Comparison of ENCODE assay signal across 1 cellular context in genomic region chr6:131627724-131628682, GRCh38.
TF ChIP-seq lines count a peak whose summit lies in the region.

A gene with protein sequence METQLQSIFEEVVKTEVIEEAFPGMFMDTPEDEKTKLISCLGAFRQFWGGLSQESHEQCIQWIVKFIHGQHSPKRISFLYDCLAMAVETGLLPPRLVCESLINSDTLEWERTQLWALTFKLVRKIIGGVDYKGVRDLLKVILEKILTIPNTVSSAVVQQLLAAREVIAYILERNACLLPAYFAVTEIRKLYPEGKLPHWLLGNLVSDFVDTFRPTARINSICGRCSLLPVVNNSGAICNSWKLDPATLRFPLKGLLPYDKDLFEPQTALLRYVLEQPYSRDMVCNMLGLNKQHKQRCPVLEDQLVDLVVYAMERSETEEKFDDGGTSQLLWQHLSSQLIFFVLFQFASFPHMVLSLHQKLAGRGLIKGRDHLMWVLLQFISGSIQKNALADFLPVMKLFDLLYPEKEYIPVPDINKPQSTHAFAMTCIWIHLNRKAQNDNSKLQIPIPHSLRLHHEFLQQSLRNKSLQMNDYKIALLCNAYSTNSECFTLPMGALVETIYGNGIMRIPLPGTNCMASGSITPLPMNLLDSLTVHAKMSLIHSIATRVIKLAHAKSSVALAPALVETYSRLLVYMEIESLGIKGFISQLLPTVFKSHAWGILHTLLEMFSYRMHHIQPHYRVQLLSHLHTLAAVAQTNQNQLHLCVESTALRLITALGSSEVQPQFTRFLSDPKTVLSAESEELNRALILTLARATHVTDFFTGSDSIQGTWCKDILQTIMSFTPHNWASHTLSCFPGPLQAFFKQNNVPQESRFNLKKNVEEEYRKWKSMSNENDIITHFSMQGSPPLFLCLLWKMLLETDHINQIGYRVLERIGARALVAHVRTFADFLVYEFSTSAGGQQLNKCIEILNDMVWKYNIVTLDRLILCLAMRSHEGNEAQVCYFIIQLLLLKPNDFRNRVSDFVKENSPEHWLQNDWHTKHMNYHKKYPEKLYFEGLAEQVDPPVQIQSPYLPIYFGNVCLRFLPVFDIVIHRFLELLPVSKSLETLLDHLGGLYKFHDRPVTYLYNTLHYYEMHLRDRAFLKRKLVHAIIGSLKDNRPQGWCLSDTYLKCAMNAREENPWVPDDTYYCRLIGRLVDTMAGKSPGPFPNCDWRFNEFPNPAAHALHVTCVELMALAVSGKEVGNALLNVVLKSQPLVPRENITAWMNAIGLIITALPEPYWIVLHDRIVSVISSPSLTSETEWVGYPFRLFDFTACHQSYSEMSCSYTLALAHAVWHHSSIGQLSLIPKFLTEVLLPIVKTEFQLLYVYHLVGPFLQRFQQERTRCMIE (N-terminal part only) (minus strand): TSS chr6:131628242. CDS start chr6:131628049, 193 bp downstream.

TF ChIP-seq in K562, 482 proteins besides CTCF, POLR2A, EP300 and RAD21 (continued from another document and continues in another):
- TF ChIP-seq MITF (IDR thresholded peaks at IDR 0.05), result peak; percentile 33; the same call in 1 of the 2 replicates
- peak; percentile 71 for TF ChIP-seq ADNP (tag; IDR thresholded peaks at IDR 0.05)
- TF ChIP-seq, protein P1, sequence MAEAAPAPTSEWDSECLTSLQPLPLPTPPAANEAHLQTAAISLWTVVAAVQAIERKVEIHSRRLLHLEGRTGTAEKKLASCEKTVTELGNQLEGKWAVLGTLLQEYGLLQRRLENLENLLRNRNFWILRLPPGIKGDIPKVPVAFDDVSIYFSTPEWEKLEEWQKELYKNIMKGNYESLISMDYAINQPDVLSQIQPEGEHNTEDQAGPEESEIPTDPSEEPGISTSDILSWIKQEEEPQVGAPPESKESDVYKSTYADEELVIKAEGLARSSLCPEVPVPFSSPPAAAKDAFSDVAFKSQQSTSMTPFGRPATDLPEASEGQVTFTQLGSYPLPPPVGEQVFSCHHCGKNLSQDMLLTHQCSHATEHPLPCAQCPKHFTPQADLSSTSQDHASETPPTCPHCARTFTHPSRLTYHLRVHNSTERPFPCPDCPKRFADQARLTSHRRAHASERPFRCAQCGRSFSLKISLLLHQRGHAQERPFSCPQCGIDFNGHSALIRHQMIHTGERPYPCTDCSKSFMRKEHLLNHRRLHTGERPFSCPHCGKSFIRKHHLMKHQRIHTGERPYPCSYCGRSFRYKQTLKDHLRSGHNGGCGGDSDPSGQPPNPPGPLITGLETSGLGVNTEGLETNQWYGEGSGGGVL (CRISPR knock-in tag; IDR thresholded peaks at IDR 0.05), result no peak
- TF ChIP-seq NCOA4 (IDR thresholded peaks at IDR 0.05; ENCODE audit: partially characterized antibody), result no peak
- TF ChIP-seq EWSR1 (IDR thresholded peaks at IDR 0.05; ENCODE audit: borderline replicate concordance, low read depth, partially characterized antibody), result no peak
- no peak for TF ChIP-seq ZNF133 (CRISPR knock-in tag; IDR thresholded peaks at IDR 0.05)
- no peak; the same call in none of the 2 replicates for TF ChIP-seq ZNF24 (IDR thresholded peaks at IDR 0.05)
- no peak for TF ChIP-seq BRCA1 (IDR thresholded peaks at IDR 0.05)
- no peak for TF ChIP-seq BRCA1 (CRISPR knock-in tag; IDR thresholded peaks at IDR 0.05)
- TF ChIP-seq ZNF740 (CRISPR knock-in tag; IDR thresholded peaks at IDR 0.05), result peak; percentile 54; the same call in 1 of the 2 replicates
- no peak for TF ChIP-seq ZNF740 (tag; IDR thresholded peaks at IDR 0.05)
- TF ChIP-seq ZNF277 (CRISPR knock-in tag; IDR thresholded peaks at IDR 0.05; ENCODE audit: borderline replicate concordance), result no peak
- TF ChIP-seq, protein P2, sequence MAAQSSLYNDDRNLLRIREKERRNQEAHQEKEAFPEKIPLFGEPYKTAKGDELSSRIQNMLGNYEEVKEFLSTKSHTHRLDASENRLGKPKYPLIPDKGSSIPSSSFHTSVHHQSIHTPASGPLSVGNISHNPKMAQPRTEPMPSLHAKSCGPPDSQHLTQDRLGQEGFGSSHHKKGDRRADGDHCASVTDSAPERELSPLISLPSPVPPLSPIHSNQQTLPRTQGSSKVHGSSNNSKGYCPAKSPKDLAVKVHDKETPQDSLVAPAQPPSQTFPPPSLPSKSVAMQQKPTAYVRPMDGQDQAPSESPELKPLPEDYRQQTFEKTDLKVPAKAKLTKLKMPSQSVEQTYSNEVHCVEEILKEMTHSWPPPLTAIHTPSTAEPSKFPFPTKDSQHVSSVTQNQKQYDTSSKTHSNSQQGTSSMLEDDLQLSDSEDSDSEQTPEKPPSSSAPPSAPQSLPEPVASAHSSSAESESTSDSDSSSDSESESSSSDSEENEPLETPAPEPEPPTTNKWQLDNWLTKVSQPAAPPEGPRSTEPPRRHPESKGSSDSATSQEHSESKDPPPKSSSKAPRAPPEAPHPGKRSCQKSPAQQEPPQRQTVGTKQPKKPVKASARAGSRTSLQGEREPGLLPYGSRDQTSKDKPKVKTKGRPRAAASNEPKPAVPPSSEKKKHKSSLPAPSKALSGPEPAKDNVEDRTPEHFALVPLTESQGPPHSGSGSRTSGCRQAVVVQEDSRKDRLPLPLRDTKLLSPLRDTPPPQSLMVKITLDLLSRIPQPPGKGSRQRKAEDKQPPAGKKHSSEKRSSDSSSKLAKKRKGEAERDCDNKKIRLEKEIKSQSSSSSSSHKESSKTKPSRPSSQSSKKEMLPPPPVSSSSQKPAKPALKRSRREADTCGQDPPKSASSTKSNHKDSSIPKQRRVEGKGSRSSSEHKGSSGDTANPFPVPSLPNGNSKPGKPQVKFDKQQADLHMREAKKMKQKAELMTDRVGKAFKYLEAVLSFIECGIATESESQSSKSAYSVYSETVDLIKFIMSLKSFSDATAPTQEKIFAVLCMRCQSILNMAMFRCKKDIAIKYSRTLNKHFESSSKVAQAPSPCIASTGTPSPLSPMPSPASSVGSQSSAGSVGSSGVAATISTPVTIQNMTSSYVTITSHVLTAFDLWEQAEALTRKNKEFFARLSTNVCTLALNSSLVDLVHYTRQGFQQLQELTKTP (IDR thresholded peaks at IDR 0.05; ENCODE audit: low read depth in 1 of 2, partially characterized antibody in 2 of 2), result peak in 1 of 2 experiments; percentile 64
- TF ChIP-seq BMI1 (IDR thresholded peaks at IDR 0.05; ENCODE audit: low read length), result peak; percentile 42; the same call in 1 of the 2 replicates
- TF ChIP-seq KLF1 (tag; IDR thresholded peaks at IDR 0.05), result peak; percentile 75; the same call in 1 of the 2 replicates
- TF ChIP-seq, protein P3, sequence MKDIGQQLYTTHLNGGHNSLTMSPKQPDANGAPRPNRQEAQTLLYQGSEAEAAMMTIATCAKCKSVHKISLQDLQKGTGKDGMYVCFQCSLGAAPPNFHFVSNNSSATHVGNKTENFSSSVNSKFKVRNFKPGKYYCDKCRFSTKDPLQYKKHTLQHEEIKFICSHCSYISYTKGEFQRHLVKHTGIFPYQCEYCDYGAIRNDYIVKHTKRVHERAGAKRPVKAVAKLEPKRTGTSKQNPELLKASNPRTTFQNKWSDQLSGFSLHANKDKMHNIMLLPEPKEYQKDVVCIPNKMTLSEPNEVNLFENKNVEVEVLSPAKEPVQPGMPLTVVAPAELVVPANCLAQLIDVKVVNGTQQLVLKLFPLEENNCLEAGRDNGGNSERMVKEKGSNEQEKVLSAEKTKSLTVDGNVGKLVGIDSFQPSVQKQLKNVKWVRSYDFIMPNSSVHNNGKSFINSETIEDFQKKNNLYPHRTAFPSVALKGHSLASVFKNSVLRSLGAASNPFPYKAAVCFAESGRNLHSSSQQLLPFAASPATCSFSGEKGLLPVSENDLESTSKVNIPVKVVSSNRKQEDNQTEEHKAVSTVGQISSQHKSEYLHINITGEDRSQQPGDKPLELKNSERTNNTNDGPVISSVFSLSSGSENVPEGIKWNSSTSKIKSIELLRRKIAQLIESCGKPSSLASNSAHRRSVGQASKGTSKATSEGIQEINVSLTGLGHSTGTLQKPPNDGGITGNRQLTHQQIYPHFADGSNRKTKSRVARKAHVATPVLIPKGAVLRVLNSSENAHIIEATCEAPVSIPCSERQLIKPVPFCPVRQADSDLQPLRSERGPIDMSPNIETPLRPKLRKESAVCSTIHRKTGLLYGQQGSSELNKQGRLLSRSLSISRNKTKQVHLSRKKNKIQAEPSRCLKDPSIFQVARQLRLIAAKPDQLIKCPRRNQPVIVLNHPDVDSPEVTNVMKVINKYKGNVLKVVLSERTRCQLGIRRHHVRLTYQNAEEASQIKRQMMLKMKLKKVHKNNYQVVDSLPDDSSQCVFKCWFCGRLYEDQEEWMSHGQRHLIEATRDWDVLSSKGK (CRISPR knock-in tag; IDR thresholded peaks at IDR 0.05), result no peak
- TF ChIP-seq MEF2D (tag; conservative IDR thresholded peaks at IDR 0.05; ENCODE audit: low read depth), result 0 out of 2 replicates have a peak, but pooled peaks have one; percentile 41
- TF ChIP-seq POU5F1 (IDR thresholded peaks at IDR 0.05; ENCODE audit: borderline replicate concordance, low read depth, low read length, partially characterized antibody), result peak; percentile 46
- peak; percentile 81 to 83; a peak in 3 of 4 replicates for TF ChIP-seq TBL1XR1 (IDR thresholded peaks at IDR 0.05; ENCODE audit: low read length in 2 of 2)
- TF ChIP-seq ZNF655 (CRISPR knock-in tag; IDR thresholded peaks at IDR 0.05), result no peak
- no peak for TF ChIP-seq USF2 (CRISPR knock-in tag; IDR thresholded peaks at IDR 0.05)
- TF ChIP-seq SMAD2 (IDR thresholded peaks at IDR 0.05; ENCODE audit: low read depth, low read length), result no peak
- peak in 1 of 2 experiments; percentile 94; a peak in 2 of 4 replicates for TF ChIP-seq ZNF639 (CRISPR knock-in tag; conservative IDR thresholded peaks at IDR 0.05 in 1 of 2, IDR thresholded peaks at IDR 0.05 in 1 of 2)
- TF ChIP-seq HMGN3 (IDR thresholded peaks at IDR 0.05; ENCODE audit: borderline replicate concordance, extremely low read depth, insufficient read length, low read depth, low read length), result peak; percentile 82
- peak; percentile 39 to 81; a peak in 3 of 4 replicates for TF ChIP-seq RCOR1 (IDR thresholded peaks at IDR 0.05; ENCODE audit: borderline replicate concordance in 1 of 2, low read depth in 2 of 2, low read length in 2 of 2)
- TF ChIP-seq ZBED1 (IDR thresholded peaks at IDR 0.05), result peak; percentile 70; the same call in 1 of the 2 replicates
- TF ChIP-seq TSC22D4 (tag; IDR thresholded peaks at IDR 0.05), result no peak
- TF ChIP-seq RHOXF2B (CRISPR knock-in tag; conservative IDR thresholded peaks at IDR 0.05), result peak; percentile 18; the same call in 1 of the 2 replicates
- TF ChIP-seq MAFG (tag; conservative IDR thresholded peaks at IDR 0.05), result no peak
- TF ChIP-seq KLF10 (CRISPR knock-in tag; IDR thresholded peaks at IDR 0.05), result no peak
- TF ChIP-seq ZNF232 (CRISPR knock-in tag; IDR thresholded peaks at IDR 0.05), result peak; percentile 74; the same call in 1 of the 2 replicates
- peak; percentile 72; the same call in 1 of the 2 replicates for TF ChIP-seq RUNX1 (IDR thresholded peaks at IDR 0.05; ENCODE audit: low read depth)
- TF ChIP-seq FOXM1 (IDR thresholded peaks at IDR 0.05; ENCODE audit: low read depth), result peak; percentile 56; the same call in 1 of the 2 replicates
- peak; percentile 96 for TF ChIP-seq FOXM1 (CRISPR knock-in tag; IDR thresholded peaks at IDR 0.05; ENCODE audit: low read depth)
- TF ChIP-seq ZNF146 (CRISPR knock-in tag; IDR thresholded peaks at IDR 0.05; ENCODE audit: unreplicated experiment), result no peak
- peak; percentile 89 for TF ChIP-seq SMAD3 (CRISPR knock-in tag; conservative IDR thresholded peaks at IDR 0.05)
- peak; percentile 74; the same call in 1 of the 2 replicates for TF ChIP-seq THRAP3 (IDR thresholded peaks at IDR 0.05; ENCODE audit: borderline replicate concordance)
